ENCODE assay signal across 19 cellular contexts in the genomic region with DNA sequence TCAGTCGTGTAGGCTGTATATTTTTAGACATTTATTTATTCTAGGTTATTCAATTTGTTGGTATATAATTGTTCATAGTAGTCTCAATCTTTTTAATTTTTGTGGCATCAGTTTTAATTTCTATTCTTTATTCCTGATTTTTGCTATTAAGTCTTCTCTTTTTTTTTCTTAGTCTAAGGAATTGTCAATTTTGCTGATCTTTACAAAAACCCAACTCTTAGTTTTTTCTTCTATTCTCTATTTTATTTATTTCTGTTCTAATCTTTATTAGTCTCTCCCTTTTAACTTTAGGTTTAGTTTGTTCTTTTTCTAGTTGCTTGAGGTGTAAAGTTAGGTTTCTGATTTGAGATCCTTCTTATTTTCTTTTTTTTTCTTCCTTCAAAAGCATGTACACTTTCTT.
DNase-seq lines count a peak whose midpoint lies in the region; ATAC-seq, FAIRE-seq and TF ChIP-seq lines count a peak whose summit lies in the region.
"Had no signal": no experiment of that assay in that cellular context is flagged by ENCODE, and none has a peak within 500 bp of the region (broad histone marks: within the 10 kb centered on the region; RNA-seq: fewer than 3 reads in every experiment).

No MANE protein-coding gene starts in this region.

- H4K20me1 ChIP-seq in K562 (replicated peaks; ENCODE audit: control insufficient read depth, insufficient read depth, low read length): no peaks in the 10 kb centered on the region

- in situ Hi-C loops in K562 (cut with MboI): no loop called here

- no TSS peak for BruUV-seq in K562 (replicated peaks; lab: Mats Ljungman, UMichigan)

- WGBS in K562 (ENCODE audit: insufficient coverage, low coverage, missing lambda C conversion rate): 100% methylated on average over 1 of the region's 1 CpG

- TF ChIP-seq RAD21 in K562 (CRISPR knock-in tag; conservative IDR thresholded peaks at IDR 0.05 in 1 of 2, IDR thresholded peaks at IDR 0.05 in 1 of 2): no peak

- H3K27ac ChIP-seq in K562 (ENCODE audit: extremely low read depth, low read depth, low read length) (no peak overlapping the region), kidney (ENCODE audit: low read depth in 2 of 2, low read length in 2 of 2) (no peak overlapping the region)
- H3K27ac ChIP-seq: GM23248 had no signal

- no peak for DNase-seq in K562 (ENCODE audit: extremely low read depth in 1 of 4, low spot score in 3 of 4)
- DNase-seq in kidney: no peak
- DNase-seq in KG1 (lab: John Stamatoyannopoulos, UW): no peak
- no peak for DNase-seq in NCI-H2107 (lab: John Stamatoyannopoulos, UW)
- DNase-seq in NCI-H2107 treated with DMSO at 0.1 percent for 48 hours (lab: John Stamatoyannopoulos, UW; ENCODE audit: unreplicated experiment): no peak
- DNase-seq: ACHN; BE2C; C1 segment of cervical spinal cord; CD4-positive, CD25-positive, alpha-beta regulatory T cell; CD8-positive, alpha-beta memory T cell; COR-L47; DMS 273 treated with DMSO at 0.1 percent for 48 hours; DMS53; DND-41; EL; GM23248 had no signal

- no peak for TF ChIP-seq POLR2A in K562 (conservative IDR thresholded peaks at IDR 0.05)

- CTCF ChIA-PET in K562 (lab: Yijun Ruan, JAX; ENCODE audit: low intra/inter-chr PET ratio): no interaction called here

- intact Hi-C loops in K562 (cut with micrococcal nuclease) (no loop called here), kidney (cut with DNase I) (no loop called here)

- H3K4me3 ChIP-seq in K562 (no peak overlapping the region), kidney (ENCODE audit: low read length in 2 of 2) (no peak overlapping the region)
- H3K4me3 ChIP-seq: GM23248, HAP-1 had no signal

- no peaks in the 10 kb centered on the region for H3K4me1 ChIP-seq in K562 (replicated peaks in 1 of 2; ENCODE audit: control insufficient read depth in 2 of 2, insufficient read depth in 2 of 2, low read length in 2 of 2)
- H3K4me1 ChIP-seq in kidney (ENCODE audit: control insufficient read depth in 1 of 2, insufficient read depth in 1 of 2, low read depth in 1 of 2, low read length in 2 of 2): no peaks in the 10 kb centered on the region

- FAIRE-seq in G401.6 (lab: Jason Lieb, UNC) (peak; percentile 11), K562 (lab: Jason Lieb, UNC) (no peak), kidney (lab: Jason Lieb, UNC) (peak; percentile 21)
- FAIRE-seq: GM12891 had no signal

- H3K4me2 ChIP-seq in K562 (ENCODE audit: insufficient read depth, low read length): no peak overlapping the region

- H3K9me1 ChIP-seq in K562 (ENCODE audit: control insufficient read depth, insufficient read depth, low read length): no peaks in the 10 kb centered on the region

- no peaks in the 10 kb centered on the region for H3K9me3 ChIP-seq in K562 (replicated peaks; ENCODE audit: control insufficient read depth, insufficient read depth, low read depth, low read length)
- no peaks in the 10 kb centered on the region for H3K9me3 ChIP-seq in kidney (ENCODE audit: control insufficient read depth in 1 of 2, low read length in 2 of 2)
- H3K9me3 ChIP-seq: HAP-1 had no signal

- H3K36me3 ChIP-seq in K562 (ENCODE audit: control insufficient read depth, insufficient read depth, low read length): peaks cover 12% of the 10 kb centered on the region; the same call in 2 of the 3 replicates
- peaks cover 3 to 6% of the 10 kb centered on the region in 2 donors for H3K36me3 ChIP-seq in kidney (ENCODE audit: control insufficient read depth in 1 of 2, insufficient read depth in 2 of 2, low read length in 2 of 2)
- H3K36me3 ChIP-seq: BE2C, HAP-1 had no signal

- H3K27me3 ChIP-seq in K562 (ENCODE audit: control insufficient read depth in 2 of 2, insufficient read depth in 2 of 2, low read length in 2 of 2): no peaks in the 10 kb centered on the region
- H3K27me3 ChIP-seq: BE2C had no signal

- TF ChIP-seq CTCF in K562 (IDR thresholded peaks at IDR 0.05 in 2 of 3, conservative IDR thresholded peaks at IDR 0.05 in 1 of 3; ENCODE audit: insufficient read depth in 2 of 3, low read depth in 1 of 3, low read length in 3 of 3) (no peak), kidney (IDR thresholded peaks at IDR 0.05; ENCODE audit: borderline replicate concordance, extremely low read depth, insufficient read depth) (no peak)

- no peak for ATAC-seq in K562

- no peak overlapping the region for H2AFZ ChIP-seq in K562 (ENCODE audit: low read depth, low read length)
- H2AFZ ChIP-seq: GM23248 had no signal

- POLR2A ChIA-PET in K562 (lab: Yijun Ruan, JAX): no interaction called here

- H3K9ac ChIP-seq in K562 (ENCODE audit: insufficient read depth in 1 of 2, low read depth in 2 of 2, low read length in 2 of 2) (no peak overlapping the region), kidney (ENCODE audit: low read length in 2 of 2) (no peak overlapping the region)
- H3K9ac ChIP-seq: GM23248 had no signal

- H3K79me2 ChIP-seq in K562 (ENCODE audit: control insufficient read depth, insufficient read depth, low read length): no peaks in the 10 kb centered on the region

- TF ChIP-seq EP300 in K562 (IDR thresholded peaks at IDR 0.05; ENCODE audit: low read length): no peak

TF ChIP-seq in K562, 482 proteins besides CTCF, POLR2A, EP300 and RAD21:
- TF ChIP-seq PTBP1 (IDR thresholded peaks at IDR 0.05; ENCODE audit: low read depth, low read length) (no peak), C11orf30 (IDR thresholded peaks at IDR 0.05; ENCODE audit: low read depth) (peak; percentile 78), ZNF174 (CRISPR knock-in tag; IDR thresholded peaks at IDR 0.05) (no peak), GTF2A2 (tag; IDR thresholded peaks at IDR 0.05) (no peak), ZNF316 (IDR thresholded peaks at IDR 0.05) (peak; percentile 92)
